In genomic region chr13:31214379-31214778, GRCh38 we compare ENCODE assay signal across 24 cellular contexts. TPM values are rescaled to one million over a fixed set of nuclear protein-coding genes. Genes with fewer than 3 reads are reported as not detected.
DNase-seq lines count a peak whose midpoint lies in the region; ATAC-seq and TF ChIP-seq lines count a peak whose summit lies in the region.
"Had no signal": no experiment of that assay in that cellular context is flagged by ENCODE, and none has a peak within 500 bp of the region (broad histone marks: within the 10 kb centered on the region; RNA-seq: fewer than 3 reads in every experiment).

No MANE protein-coding gene starts in this region.

- DNase-seq in CD4-positive, CD25-positive, alpha-beta regulatory T cell, result no peak
- no peak for DNase-seq in IMR-90
- no peak for DNase-seq in progenitor cell of endocrine pancreas (ENCODE audit: low spot score, unreplicated experiment)
- DNase-seq in activated CD8-positive, alpha-beta memory T cell treated with anti-CD3 and anti-CD28 coated beads for 24 hours, result no peak
- DNase-seq: activated CD4-positive, alpha-beta T cell treated with anti-CD3 and anti-CD28 coated beads, Interleukin-2, amount 10 ng/mL, durations not matched to agents 24 days and 14 days; activated naive CD8-positive, alpha-beta T cell treated with anti-CD3 and anti-CD28 coated beads, Interleukin-2, amount 10 ng/mL, durations not matched to agents 7 days and 5 days; body of pancreas; colonic mucosa; Kasumi-1; kidney; lower lobe of right lung; MV-4-11; NCI-H510A; SJCRH30; testis; uterus had no signal

- no peak overlapping the region for H3K4me3 ChIP-seq in CD4-positive, CD25-positive, alpha-beta regulatory T cell (ENCODE audit: low read depth, low read length)
- H3K4me3 ChIP-seq in IMR-90 (ENCODE audit: insufficient read depth, low read depth, low read length), result no peak overlapping the region
- H3K4me3 ChIP-seq: body of pancreas, colonic mucosa, lower lobe of right lung, neural progenitor cell, SJCRH30, testis, uterus had no signal

- H2BK15ac ChIP-seq in IMR-90 (ENCODE audit: low read depth, low read length), result no peak overlapping the region

- no CpG with 5 or more reads among the region's 2 CpGs for WGBS in IMR-90 (ENCODE audit: extremely low coverage in 2 of 2, insufficient read length in 1 of 2), 2 experiments

- H2BK5ac ChIP-seq in IMR-90 (ENCODE audit: low read depth, low read length, poor library complexity, severe bottlenecking), result no peak overlapping the region

- H3K9me3 Mint-ChIP-seq in CD4-positive, CD25-positive, alpha-beta regulatory T cell, result peaks cover 0 to 2% (median 0%) of the 10 kb centered on the region in 7 donors
- H3K9me3 Mint-ChIP-seq in dendritic cell treated with granulocyte-macrophage colony-stimulating factor and Interleukin-4, amounts not matched to agents 40 ng/mL and 50 ng/mL, for 4 days, result no peaks in the 10 kb centered on the region
- H3K9me3 Mint-ChIP-seq in nephron (peaks cover 10% of the 10 kb centered on the region), progenitor cell of endocrine pancreas (ENCODE audit: low read depth) (peaks cover 7% of the 10 kb centered on the region)
- H3K9me3 Mint-ChIP-seq: activated CD4-positive, alpha-beta T cell treated with anti-CD3 and anti-CD28 coated beads, Interleukin-2, amount 10 ng/mL, durations not matched to agents 24 days and 14 days; activated naive CD8-positive, alpha-beta T cell treated with anti-CD3 and anti-CD28 coated beads, Interleukin-2, amount 10 ng/mL, durations not matched to agents 7 days and 5 days had no signal

- no peak for ATAC-seq in CD4-positive, CD25-positive, alpha-beta regulatory T cell (ENCODE audit: low read depth in 2 of 2)
- ATAC-seq in IMR-90 (ENCODE audit: low read depth) (0 out of 2 replicates have a peak, but pooled peaks have one; percentile 21), HG03342 (IDR thresholded peaks at IDR 0.05; ENCODE audit: unreplicated experiment) (no peak)
- ATAC-seq: body of pancreas, HCT116, lower lobe of right lung, Panc1 had no signal

- peaks cover 0 to 15% (median 8%) of the 10 kb centered on the region in 4 donors for H3K4me1 Mint-ChIP-seq in CD4-positive, CD25-positive, alpha-beta regulatory T cell
- peaks cover 43% of the 10 kb centered on the region for H3K4me1 Mint-ChIP-seq in dendritic cell treated with granulocyte-macrophage colony-stimulating factor and Interleukin-4, amounts not matched to agents 40 ng/mL and 50 ng/mL, for 4 days (ENCODE audit: low read depth)
- peaks cover 31% of the 10 kb centered on the region for H3K4me1 Mint-ChIP-seq in nephron
- no peaks in the 10 kb centered on the region for H3K4me1 Mint-ChIP-seq in progenitor cell of endocrine pancreas (ENCODE audit: low read depth)

- H3K36me3 Mint-ChIP-seq in CD4-positive, CD25-positive, alpha-beta regulatory T cell, result peaks cover 11% of the 10 kb centered on the region
- no peaks in the 10 kb centered on the region for H3K36me3 Mint-ChIP-seq in dendritic cell treated with granulocyte-macrophage colony-stimulating factor and Interleukin-4, amounts not matched to agents 40 ng/mL and 50 ng/mL, for 4 days (ENCODE audit: low read depth)
- peaks cover 31% of the 10 kb centered on the region for H3K36me3 Mint-ChIP-seq in nephron (ENCODE audit: low read depth)
- H3K36me3 Mint-ChIP-seq in progenitor cell of endocrine pancreas (ENCODE audit: insufficient read depth), result peaks cover 8% of the 10 kb centered on the region
- H3K36me3 Mint-ChIP-seq: CD14-positive monocyte had no signal

- H3K27me3 Mint-ChIP-seq in CD4-positive, CD25-positive, alpha-beta regulatory T cell, result no peaks in the 10 kb centered on the region
- no peaks in the 10 kb centered on the region for H3K27me3 Mint-ChIP-seq in dendritic cell treated with granulocyte-macrophage colony-stimulating factor and Interleukin-4, amounts not matched to agents 40 ng/mL and 50 ng/mL, for 4 days
- no peaks in the 10 kb centered on the region for H3K27me3 Mint-ChIP-seq in nephron (ENCODE audit: low read depth)
- H3K27me3 Mint-ChIP-seq in progenitor cell of endocrine pancreas, result peaks cover 4% of the 10 kb centered on the region
- H3K27me3 Mint-ChIP-seq: activated CD4-positive, alpha-beta T cell treated with anti-CD3 and anti-CD28 coated beads, Interleukin-2, amount 10 ng/mL, durations not matched to agents 24 days and 14 days; activated naive CD8-positive, alpha-beta T cell treated with anti-CD3 and anti-CD28 coated beads, Interleukin-2, amount 10 ng/mL, durations not matched to agents 7 days and 5 days had no signal

- TF ChIP-seq POLR2A in IMR-90 (IDR thresholded peaks at IDR 0.05; ENCODE audit: low read depth, low read length), result no peak

- H3K9ac ChIP-seq in IMR-90 (ENCODE audit: low read depth, low read length), result no peak overlapping the region
- H3K9ac ChIP-seq: neural progenitor cell had no signal

- no peak overlapping the region for H4K91ac ChIP-seq in IMR-90 (ENCODE audit: insufficient read depth, low read depth, low read length)

- no peak overlapping the region for H3K18ac ChIP-seq in IMR-90 (ENCODE audit: low read depth, low read length)

- dilution Hi-C loops in IMR-90 (cut with HindIII; ENCODE audit: low sequenced_read_pairs, unreplicated experiment), result no loop called here

- H3K14ac ChIP-seq in IMR-90 (replicated peaks; ENCODE audit: low read depth, low read length), result no peak overlapping the region

- H3K27ac ChIP-seq in CD4-positive, CD25-positive, alpha-beta regulatory T cell (ENCODE audit: insufficient read depth, low read length, poor library complexity, severe bottlenecking), result no peak overlapping the region
- no peak overlapping the region for H3K27ac ChIP-seq in IMR-90 (ENCODE audit: insufficient read depth, low read length)
- H3K27ac ChIP-seq: body of pancreas, colonic mucosa, HL-60, lower lobe of right lung, neural progenitor cell, SJCRH30, testis had no signal

- H3K27ac Mint-ChIP-seq in CD4-positive, CD25-positive, alpha-beta regulatory T cell, result peak overlapping the region in 2 of 3 donors; percentile 67 to 95
- H3K27ac Mint-ChIP-seq in dendritic cell treated with granulocyte-macrophage colony-stimulating factor and Interleukin-4, amounts not matched to agents 40 ng/mL and 50 ng/mL, for 4 days, result peak overlapping the region; percentile 64
- H3K27ac Mint-ChIP-seq in nephron (peak overlapping the region; percentile 16 to 63 (median 39)), progenitor cell of endocrine pancreas (no peak overlapping the region)
- H3K27ac Mint-ChIP-seq: activated CD4-positive, alpha-beta T cell treated with anti-CD3 and anti-CD28 coated beads, Interleukin-2, amount 10 ng/mL, durations not matched to agents 24 days and 14 days; activated naive CD8-positive, alpha-beta T cell treated with anti-CD3 and anti-CD28 coated beads, Interleukin-2, amount 10 ng/mL, durations not matched to agents 7 days and 5 days; CD14-positive monocyte; neural progenitor cell had no signal

- POLR2A ChIA-PET in IMR-90 (lab: Charles Lee; ENCODE audit: unreplicated experiment), result no interaction called here

- H4K20me1 ChIP-seq in IMR-90 (ENCODE audit: insufficient read depth, low read length), result no peaks in the 10 kb centered on the region

- no peak overlapping the region for H3K4me3 Mint-ChIP-seq in CD4-positive, CD25-positive, alpha-beta regulatory T cell
- no peak overlapping the region for H3K4me3 Mint-ChIP-seq in dendritic cell treated with granulocyte-macrophage colony-stimulating factor and Interleukin-4, amounts not matched to agents 40 ng/mL and 50 ng/mL, for 4 days
- no peak overlapping the region for H3K4me3 Mint-ChIP-seq in nephron
- H3K4me3 Mint-ChIP-seq in progenitor cell of endocrine pancreas (ENCODE audit: low read depth), result no peak overlapping the region
- H3K4me3 Mint-ChIP-seq: activated CD4-positive, alpha-beta T cell treated with anti-CD3 and anti-CD28 coated beads, Interleukin-2, amount 10 ng/mL, durations not matched to agents 24 days and 14 days; activated naive CD8-positive, alpha-beta T cell treated with anti-CD3 and anti-CD28 coated beads, Interleukin-2, amount 10 ng/mL, durations not matched to agents 7 days and 5 days; CD14-positive monocyte; neural progenitor cell had no signal

- H3K4ac ChIP-seq in IMR-90 (ENCODE audit: low read depth, low read length), result no peak overlapping the region

- BruUV-seq in IMR-90 (replicated peaks; lab: Mats Ljungman, UMichigan), result no TSS peak

- H2BK120ac ChIP-seq in IMR-90 (ENCODE audit: low read depth, low read length), result no peak overlapping the region

- H3K9me3 ChIP-seq in CD4-positive, CD25-positive, alpha-beta regulatory T cell (ENCODE audit: control insufficient read depth in 2 of 2, low read length in 2 of 2), result no peaks in the 10 kb centered on the region
- H3K9me3 ChIP-seq in IMR-90 (ENCODE audit: control insufficient read depth, insufficient read depth, low read length), result no peaks in the 10 kb centered on the region
- H3K9me3 ChIP-seq: body of pancreas, colonic mucosa, lower lobe of right lung, SJCRH30, testis, uterus had no signal

- no peak overlapping the region for H3K23ac ChIP-seq in IMR-90 (ENCODE audit: low read depth, low read length)

- H3K56ac ChIP-seq in IMR-90 (ENCODE audit: extremely low read depth, insufficient read depth, low read length), result no peak overlapping the region

- in situ Hi-C loops in IMR-90 (cut with MboI; ENCODE audit: low sequenced_read_pairs), result no loop called here

- no peak overlapping the region for H2AK9ac ChIP-seq in IMR-90 (replicated peaks; ENCODE audit: low read depth, low read length, poor library complexity)

- TF ChIP-seq CTCF in IMR-90 (conservative IDR thresholded peaks at IDR 0.05; ENCODE audit: low read depth, low read length), result no peak
- TF ChIP-seq CTCF in nephron (IDR thresholded peaks at IDR 0.05; ENCODE audit: unreplicated experiment in 3 of 3), result no peak
- TF ChIP-seq CTCF in progenitor cell of endocrine pancreas (IDR thresholded peaks at IDR 0.05; ENCODE audit: unreplicated experiment), result no peak

- no peak for TF ChIP-seq RAD21 in IMR-90 (IDR thresholded peaks at IDR 0.05; ENCODE audit: low read length)

- H3K4me1 ChIP-seq in CD4-positive, CD25-positive, alpha-beta regulatory T cell (ENCODE audit: control insufficient read depth, insufficient read depth, low read length, poor library complexity, severe bottlenecking), result no peaks in the 10 kb centered on the region
- H3K4me1 ChIP-seq in IMR-90 (ENCODE audit: control insufficient read depth, insufficient read depth, low read length), result peaks cover 2% of the 10 kb centered on the region; the same call in 1 of the 2 replicates
- H3K4me1 ChIP-seq: colonic mucosa had no signal

- H4K8ac ChIP-seq in IMR-90 (ENCODE audit: low read depth in 2 of 2, low read length in 2 of 2), result no peak overlapping the region

- H3K27me3 ChIP-seq in CD4-positive, CD25-positive, alpha-beta regulatory T cell (ENCODE audit: control insufficient read depth, insufficient read depth, low read length), result no peaks in the 10 kb centered on the region
- H3K27me3 ChIP-seq in IMR-90 (ENCODE audit: control insufficient read depth, insufficient read depth, low read length), result no peaks in the 10 kb centered on the region
- H3K27me3 ChIP-seq: body of pancreas, colonic mucosa, neural progenitor cell, SJCRH30, testis, uterus had no signal

- H4K5ac ChIP-seq in IMR-90 (ENCODE audit: low read depth, low read length), result no peak overlapping the region

- no peak overlapping the region for H2AK5ac ChIP-seq in IMR-90 (ENCODE audit: low read depth, low read length)

- no peaks in the 10 kb centered on the region for H3K36me3 ChIP-seq in CD4-positive, CD25-positive, alpha-beta regulatory T cell (ENCODE audit: control insufficient read depth, insufficient read depth, low read length)
- no peaks in the 10 kb centered on the region for H3K36me3 ChIP-seq in IMR-90 (ENCODE audit: control insufficient read depth, insufficient read depth, low read length)
- H3K36me3 ChIP-seq: colonic mucosa, lower lobe of right lung, neural progenitor cell, SJCRH30, uterus had no signal

- H3K79me1 ChIP-seq in IMR-90 (ENCODE audit: low read depth in 1 of 2, low read length in 2 of 2), result peaks cover 0 to 10% of the 10 kb centered on the region in 2 experiments; a peak in 2 of 4 replicates

- no peak overlapping the region for H2AFZ ChIP-seq in IMR-90 (replicated peaks; ENCODE audit: low read length, poor library complexity)
- H2AFZ ChIP-seq: neural progenitor cell had no signal

- H2BK20ac ChIP-seq in IMR-90 (ENCODE audit: low read depth, low read length), result no peak overlapping the region

- intact Hi-C loops in IMR-90 (cut with micrococcal nuclease), result no loop called here
- intact Hi-C loops in dendritic cell treated with granulocyte-macrophage colony-stimulating factor and Interleukin-4, amounts not matched to agents 40 ng/mL and 50 ng/mL, for 4 days (cut with micrococcal nuclease), result no loop called here

- H3K4me2 ChIP-seq in IMR-90 (ENCODE audit: low read depth, low read length), result no peak overlapping the region
- H3K4me2 ChIP-seq: neural progenitor cell had no signal

- CTCF ChIA-PET in IMR-90 (lab: Yijun Ruan, JAX), result no interaction called here

- no peaks in the 10 kb centered on the region for H3K9me1 ChIP-seq in IMR-90 (ENCODE audit: insufficient read depth, low read length)

RNA-seq across cellular contexts. Expression of gene B3GLCT, which starts 14.6 kb away (rescaled TPM):
- 3.4 TPM for total RNA-seq in CD4-positive, CD25-positive, alpha-beta regulatory T cell
- 1 to 10 TPM; 3.4 to 5.6 (median 3.5) TPM for polyA plus RNA-seq in CD4-positive, CD25-positive, alpha-beta regulatory T cell
- total RNA-seq in IMR-90 (2012; rRNA removed) (4.5 and 5.8 TPM in 2 replicates), progenitor cell of endocrine pancreas (6.6 and 6.7 TPM in 2 replicates)
- polyA plus RNA-seq in IMR-90 (2012; rRNA removed), result 1.7 and 2.0 TPM in 2 replicates
- 0.51 and 0.70 TPM in 2 replicates for polyA plus RNA-seq in IMR-90 (2012; cell fraction: cytosol; rRNA removed)
- polyA plus RNA-seq in IMR-90 (2012; cell fraction: nucleus; rRNA removed; ENCODE audit: low replicate concordance), result 0.20 and 1.0 TPM in 2 replicates

RNA-seq across cellular contexts. Expression of gene HSPH1, which starts 52.7 kb away (rescaled TPM):
- total RNA-seq in CD4-positive, CD25-positive, alpha-beta regulatory T cell, result 155 TPM
- 10 to 100 TPM; 29.0 to 44.2 (median 32.8) TPM for polyA plus RNA-seq in CD4-positive, CD25-positive, alpha-beta regulatory T cell
- total RNA-seq in IMR-90 (2012; rRNA removed), result 40.3 and 58.3 TPM in 2 replicates
- 35.4 and 36.8 TPM in 2 replicates for polyA plus RNA-seq in IMR-90 (2012; rRNA removed)
- 6.7 and 13.1 TPM in 2 replicates for polyA plus RNA-seq in IMR-90 (2012; cell fraction: cytosol; rRNA removed)
- polyA plus RNA-seq in IMR-90 (2012; cell fraction: nucleus; rRNA removed; ENCODE audit: low replicate concordance), result 8.7 and 30.2 TPM in 2 replicates
- total RNA-seq in progenitor cell of endocrine pancreas, result 121 and 122 TPM in 2 replicates
